ENCODE assay signal across 1 cellular context in the genomic region with DNA sequence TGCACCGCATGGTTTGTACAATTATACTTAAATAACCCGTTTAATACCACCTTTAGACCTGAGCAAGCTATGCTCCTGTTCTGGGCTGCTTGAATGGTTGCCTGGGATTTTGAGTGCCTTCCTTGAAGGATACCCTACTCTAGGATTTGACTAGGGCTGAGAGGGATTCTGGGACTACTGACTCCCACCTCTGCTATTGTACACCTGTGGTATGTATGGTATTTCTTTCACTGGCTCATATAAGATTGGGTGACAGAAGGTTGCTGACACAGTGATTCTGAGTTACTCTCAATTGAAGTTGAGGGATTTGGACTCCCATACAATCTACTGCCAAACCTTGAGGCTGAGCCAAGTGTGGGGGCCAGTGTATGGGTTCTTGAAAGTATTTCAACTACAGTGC.
TF ChIP-seq lines count a peak whose summit lies in the region.

No MANE protein-coding gene starts in this region.

TF ChIP-seq in GM23338, 12 proteins besides CTCF, POLR2A, EP300 and RAD21 (continued from another document):
- TF ChIP-seq, protein P1, sequence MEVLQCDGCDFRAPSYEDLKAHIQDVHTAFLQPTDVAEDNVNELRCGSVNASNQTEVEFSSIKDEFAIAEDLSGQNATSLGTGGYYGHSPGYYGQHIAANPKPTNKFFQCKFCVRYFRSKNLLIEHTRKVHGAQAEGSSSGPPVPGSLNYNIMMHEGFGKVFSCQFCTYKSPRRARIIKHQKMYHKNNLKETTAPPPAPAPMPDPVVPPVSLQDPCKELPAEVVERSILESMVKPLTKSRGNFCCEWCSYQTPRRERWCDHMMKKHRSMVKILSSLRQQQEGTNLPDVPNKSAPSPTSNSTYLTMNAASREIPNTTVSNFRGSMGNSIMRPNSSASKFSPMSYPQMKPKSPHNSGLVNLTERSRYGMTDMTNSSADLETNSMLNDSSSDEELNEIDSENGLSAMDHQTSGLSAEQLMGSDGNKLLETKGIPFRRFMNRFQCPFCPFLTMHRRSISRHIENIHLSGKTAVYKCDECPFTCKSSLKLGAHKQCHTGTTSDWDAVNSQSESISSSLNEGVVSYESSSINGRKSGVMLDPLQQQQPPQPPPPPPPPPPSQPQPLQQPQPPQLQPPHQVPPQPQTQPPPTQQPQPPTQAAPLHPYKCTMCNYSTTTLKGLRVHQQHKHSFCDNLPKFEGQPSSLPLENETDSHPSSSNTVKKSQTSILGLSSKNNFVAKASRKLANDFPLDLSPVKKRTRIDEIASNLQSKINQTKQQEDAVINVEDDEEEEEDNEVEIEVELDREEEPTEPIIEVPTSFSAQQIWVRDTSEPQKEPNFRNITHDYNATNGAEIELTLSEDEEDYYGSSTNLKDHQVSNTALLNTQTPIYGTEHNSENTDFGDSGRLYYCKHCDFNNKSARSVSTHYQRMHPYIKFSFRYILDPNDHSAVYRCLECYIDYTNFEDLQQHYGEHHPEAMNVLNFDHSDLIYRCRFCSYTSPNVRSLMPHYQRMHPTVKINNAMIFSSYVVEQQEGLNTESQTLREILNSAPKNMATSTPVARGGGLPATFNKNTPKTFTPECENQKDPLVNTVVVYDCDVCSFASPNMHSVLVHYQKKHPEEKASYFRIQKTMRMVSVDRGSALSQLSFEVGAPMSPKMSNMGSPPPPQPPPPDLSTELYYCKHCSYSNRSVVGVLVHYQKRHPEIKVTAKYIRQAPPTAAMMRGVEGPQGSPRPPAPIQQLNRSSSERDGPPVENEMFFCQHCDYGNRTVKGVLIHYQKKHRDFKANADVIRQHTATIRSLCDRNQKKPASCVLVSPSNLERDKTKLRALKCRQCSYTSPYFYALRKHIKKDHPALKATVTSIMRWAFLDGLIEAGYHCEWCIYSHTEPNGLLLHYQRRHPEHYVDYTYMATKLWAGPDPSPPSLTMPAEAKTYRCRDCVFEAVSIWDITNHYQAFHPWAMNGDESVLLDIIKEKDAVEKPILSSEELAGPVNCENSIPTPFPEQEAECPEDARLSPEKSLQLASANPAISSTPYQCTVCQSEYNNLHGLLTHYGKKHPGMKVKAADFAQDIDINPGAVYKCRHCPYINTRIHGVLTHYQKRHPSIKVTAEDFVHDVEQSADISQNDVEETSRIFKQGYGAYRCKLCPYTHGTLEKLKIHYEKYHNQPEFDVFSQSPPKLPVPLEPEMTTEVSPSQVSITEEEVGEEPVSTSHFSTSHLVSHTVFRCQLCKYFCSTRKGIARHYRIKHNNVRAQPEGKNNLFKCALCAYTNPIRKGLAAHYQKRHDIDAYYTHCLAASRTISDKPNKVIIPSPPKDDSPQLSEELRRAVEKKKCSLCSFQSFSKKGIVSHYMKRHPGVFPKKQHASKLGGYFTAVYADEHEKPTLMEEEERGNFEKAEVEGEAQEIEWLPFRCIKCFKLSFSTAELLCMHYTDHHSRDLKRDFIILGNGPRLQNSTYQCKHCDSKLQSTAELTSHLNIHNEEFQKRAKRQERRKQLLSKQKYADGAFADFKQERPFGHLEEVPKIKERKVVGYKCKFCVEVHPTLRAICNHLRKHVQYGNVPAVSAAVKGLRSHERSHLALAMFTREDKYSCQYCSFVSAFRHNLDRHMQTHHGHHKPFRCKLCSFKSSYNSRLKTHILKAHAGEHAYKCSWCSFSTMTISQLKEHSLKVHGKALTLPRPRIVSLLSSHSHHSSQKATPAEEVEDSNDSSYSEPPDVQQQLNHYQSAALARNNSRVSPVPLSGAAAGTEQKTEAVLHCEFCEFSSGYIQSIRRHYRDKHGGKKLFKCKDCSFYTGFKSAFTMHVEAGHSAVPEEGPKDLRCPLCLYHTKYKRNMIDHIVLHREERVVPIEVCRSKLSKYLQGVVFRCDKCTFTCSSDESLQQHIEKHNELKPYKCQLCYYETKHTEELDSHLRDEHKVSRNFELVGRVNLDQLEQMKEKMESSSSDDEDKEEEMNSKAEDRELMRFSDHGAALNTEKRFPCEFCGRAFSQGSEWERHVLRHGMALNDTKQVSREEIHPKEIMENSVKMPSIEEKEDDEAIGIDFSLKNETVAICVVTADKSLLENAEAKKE (CRISPR knock-in tag; IDR thresholded peaks at IDR 0.05) = no peak
- TF ChIP-seq JUNB (IDR thresholded peaks at IDR 0.05; ENCODE audit: unreplicated experiment) (no peak), NANOG (IDR thresholded peaks at IDR 0.05; ENCODE audit: borderline replicate concordance) (no peak), POLR2AphosphoS5 (IDR thresholded peaks at IDR 0.05; ENCODE audit: low read depth) (no peak), CREB1 (CRISPR knock-in tag; IDR thresholded peaks at IDR 0.05; ENCODE audit: low read depth) (no peak), STAT1 (IDR thresholded peaks at IDR 0.05; ENCODE audit: unreplicated experiment) (no peak), ZNF331 (CRISPR knock-in tag; IDR thresholded peaks at IDR 0.05; ENCODE audit: low read depth) (no peak)
- TF ChIP-seq, protein P2, sequence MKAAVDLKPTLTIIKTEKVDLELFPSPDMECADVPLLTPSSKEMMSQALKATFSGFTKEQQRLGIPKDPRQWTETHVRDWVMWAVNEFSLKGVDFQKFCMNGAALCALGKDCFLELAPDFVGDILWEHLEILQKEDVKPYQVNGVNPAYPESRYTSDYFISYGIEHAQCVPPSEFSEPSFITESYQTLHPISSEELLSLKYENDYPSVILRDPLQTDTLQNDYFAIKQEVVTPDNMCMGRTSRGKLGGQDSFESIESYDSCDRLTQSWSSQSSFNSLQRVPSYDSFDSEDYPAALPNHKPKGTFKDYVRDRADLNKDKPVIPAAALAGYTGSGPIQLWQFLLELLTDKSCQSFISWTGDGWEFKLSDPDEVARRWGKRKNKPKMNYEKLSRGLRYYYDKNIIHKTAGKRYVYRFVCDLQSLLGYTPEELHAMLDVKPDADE (IDR thresholded peaks at IDR 0.05) = no peak
- TF ChIP-seq, protein P3, sequence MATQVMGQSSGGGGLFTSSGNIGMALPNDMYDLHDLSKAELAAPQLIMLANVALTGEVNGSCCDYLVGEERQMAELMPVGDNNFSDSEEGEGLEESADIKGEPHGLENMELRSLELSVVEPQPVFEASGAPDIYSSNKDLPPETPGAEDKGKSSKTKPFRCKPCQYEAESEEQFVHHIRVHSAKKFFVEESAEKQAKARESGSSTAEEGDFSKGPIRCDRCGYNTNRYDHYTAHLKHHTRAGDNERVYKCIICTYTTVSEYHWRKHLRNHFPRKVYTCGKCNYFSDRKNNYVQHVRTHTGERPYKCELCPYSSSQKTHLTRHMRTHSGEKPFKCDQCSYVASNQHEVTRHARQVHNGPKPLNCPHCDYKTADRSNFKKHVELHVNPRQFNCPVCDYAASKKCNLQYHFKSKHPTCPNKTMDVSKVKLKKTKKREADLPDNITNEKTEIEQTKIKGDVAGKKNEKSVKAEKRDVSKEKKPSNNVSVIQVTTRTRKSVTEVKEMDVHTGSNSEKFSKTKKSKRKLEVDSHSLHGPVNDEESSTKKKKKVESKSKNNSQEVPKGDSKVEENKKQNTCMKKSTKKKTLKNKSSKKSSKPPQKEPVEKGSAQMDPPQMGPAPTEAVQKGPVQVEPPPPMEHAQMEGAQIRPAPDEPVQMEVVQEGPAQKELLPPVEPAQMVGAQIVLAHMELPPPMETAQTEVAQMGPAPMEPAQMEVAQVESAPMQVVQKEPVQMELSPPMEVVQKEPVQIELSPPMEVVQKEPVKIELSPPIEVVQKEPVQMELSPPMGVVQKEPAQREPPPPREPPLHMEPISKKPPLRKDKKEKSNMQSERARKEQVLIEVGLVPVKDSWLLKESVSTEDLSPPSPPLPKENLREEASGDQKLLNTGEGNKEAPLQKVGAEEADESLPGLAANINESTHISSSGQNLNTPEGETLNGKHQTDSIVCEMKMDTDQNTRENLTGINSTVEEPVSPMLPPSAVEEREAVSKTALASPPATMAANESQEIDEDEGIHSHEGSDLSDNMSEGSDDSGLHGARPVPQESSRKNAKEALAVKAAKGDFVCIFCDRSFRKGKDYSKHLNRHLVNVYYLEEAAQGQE (IDR thresholded peaks at IDR 0.05; ENCODE audit: unreplicated experiment) = no peak
TF ChIP-seq in GM23338: peak in this region for 0.
